In genomic region chr13:95485045-95485517, GRCh38 we compare ENCODE assay signal across 11 cellular contexts.
A peak's percentile ranks its signal among the peaks of the same experiment; 100 is the strongest.
DNase-seq lines count a peak whose midpoint lies in the region; ATAC-seq, FAIRE-seq and TF ChIP-seq lines count a peak whose summit lies in the region.
"Had no signal": no experiment of that assay in that cellular context is flagged by ENCODE, and none has a peak within 500 bp of the region (broad histone marks: within the 10 kb centered on the region; RNA-seq: fewer than 3 reads in every experiment).

No MANE protein-coding gene starts in this region.

- FAIRE-seq in GM12878 (lab: Jason Lieb, UNC) = no peak

- no peaks in the 10 kb centered on the region for H3K79me2 ChIP-seq in GM12878 (ENCODE audit: control insufficient read depth, insufficient read depth, low read length)

- TF ChIP-seq CTCF in GM12878 (IDR thresholded peaks at IDR 0.05 in 2 of 3, conservative IDR thresholded peaks at IDR 0.05 in 1 of 3; ENCODE audit: control insufficient read depth in 2 of 3, extremely low read depth in 1 of 3, insufficient read depth in 1 of 3, low read depth in 3 of 3, low read length in 3 of 3) (peak in 2 of 3 experiments; percentile 10 to 13; a peak in 1 of 6 replicates), coronary artery (IDR thresholded peaks at IDR 0.05) (no peak)

- DNase-seq in CMK (ENCODE audit: low read depth) = peak; percentile 96
- peak; percentile 67 for DNase-seq in LHCN-M2 (ENCODE audit: low read depth)
- no peak for DNase-seq in GM12878 (ENCODE audit: low read depth, low spot score)
- peak; percentile 52 for DNase-seq in iris pigment epithelial cell (ENCODE audit: low read depth)
- no peak for DNase-seq in AG08396 (ENCODE audit: low spot score)
- DNase-seq in coronary artery (ENCODE audit: low spot score) = no peak
- no peak for DNase-seq in SJCRH30
- DNase-seq: midbrain had no signal

- H3K9me3 ChIP-seq in GM12878 (replicated peaks; ENCODE audit: control insufficient read depth, insufficient read depth, low read length) (no peaks in the 10 kb centered on the region; the same call in 1 of the 3 replicates), SJCRH30 (replicated peaks) (no peaks in the 10 kb centered on the region)
- H3K9me3 ChIP-seq: SJSA1 had no signal

- 31% methylated on average over 5 of the region's 5 CpGs for WGBS in GM12878 (ENCODE audit: insufficient coverage, insufficient replicate concordance, low lambda C conversion rate, missing lambda C conversion rate)

- TF ChIP-seq EP300 in GM12878 (IDR thresholded peaks at IDR 0.05; ENCODE audit: borderline replicate concordance in 1 of 2, control insufficient read depth in 1 of 2, low read depth in 2 of 2, low read length in 2 of 2) = no peak

- H3K4me2 ChIP-seq in GM12878 (ENCODE audit: control insufficient read depth, insufficient read depth) = no peak overlapping the region

- H2AFZ ChIP-seq in GM12878 (ENCODE audit: control insufficient read depth, low read depth, low read length) = no peak overlapping the region

- no peak for TF ChIP-seq POLR2A in GM12878 (IDR thresholded peaks at IDR 0.05; ENCODE audit: low read depth, low read length)

- H3K4me1 ChIP-seq in GM12878 (ENCODE audit: control insufficient read depth, insufficient read depth, low read length) (peaks cover 10% of the 10 kb centered on the region), SJCRH30 (no peaks in the 10 kb centered on the region)
- H3K4me1 ChIP-seq: SJSA1 had no signal

- no peaks in the 10 kb centered on the region for H4K20me1 ChIP-seq in GM12878 (ENCODE audit: control insufficient read depth, insufficient read depth)

- ATAC-seq in GM12878 = peak; percentile 33; the same call in 2 of the 3 replicates
- ATAC-seq in GM18520 (IDR thresholded peaks at IDR 0.05; ENCODE audit: unreplicated experiment) = no peak

- SMC1A ChIA-PET in GM12878 (lab: Charles Lee; ENCODE audit: uncharacterized antibody, unreplicated experiment) = no interaction called here

- BruUV-seq in GM12878 (replicated peaks; lab: Mats Ljungman, UMichigan) = no TSS peak

- CTCF ChIA-PET in GM12878 (lab: Yijun Ruan, JAX) = no interaction called here

- in situ Hi-C loops in GM12878 (cut with MboI) = no loop called here

- POLR2A ChIA-PET in GM12878 (lab: Charles Lee) = no interaction called here

- no peak overlapping the region for H3K27ac ChIP-seq in GM12878 (ENCODE audit: control insufficient read depth, insufficient read depth)
- no peak overlapping the region for H3K27ac ChIP-seq in coronary artery
- H3K27ac ChIP-seq in SJCRH30 = no peak overlapping the region
- H3K27ac ChIP-seq: SJSA1, skin epidermis had no signal

- intact Hi-C loops in GM12878 (cut with micrococcal nuclease; ENCODE audit: unreplicated experiment) = no loop called here

- no peaks in the 10 kb centered on the region for H3K27me3 ChIP-seq in GM12878 (replicated peaks in 1 of 2; ENCODE audit: control insufficient read depth in 2 of 2, insufficient read depth in 2 of 2, low read length in 1 of 2)
- no peaks in the 10 kb centered on the region for H3K27me3 ChIP-seq in SJCRH30
- H3K27me3 ChIP-seq: SJSA1 had no signal

- H3K9ac ChIP-seq in GM12878 (ENCODE audit: control insufficient read depth, insufficient read depth, low read length) = no peak overlapping the region

- H3K4me3 ChIP-seq in GM12878 = no peak overlapping the region
- no peak overlapping the region for H3K4me3 ChIP-seq in coronary artery
- no peak overlapping the region for H3K4me3 ChIP-seq in SJCRH30
- H3K4me3 ChIP-seq: SJSA1, skin epidermis had no signal

- TF ChIP-seq RAD21 in GM12878 (IDR thresholded peaks at IDR 0.05; ENCODE audit: insufficient read depth, low read depth, low read length) = peak; percentile 31; the same call in 1 of the 2 replicates

- H3K36me3 ChIP-seq in GM12878 (ENCODE audit: control insufficient read depth in 2 of 2, insufficient read depth in 2 of 2, low read length in 1 of 2) = no peaks in the 10 kb centered on the region
- H3K36me3 ChIP-seq in SJCRH30 = no peaks in the 10 kb centered on the region
- H3K36me3 ChIP-seq: SJSA1 had no signal

- RAD21 ChIA-PET in GM12878 (lab: Charles Lee; ENCODE audit: unreplicated experiment) = no interaction called here

TF ChIP-seq in GM12878, 131 proteins besides CTCF, POLR2A, EP300 and RAD21:
- TF ChIP-seq BHLHE40 (IDR thresholded peaks at IDR 0.05; ENCODE audit: borderline replicate concordance in 1 of 2, low read depth in 2 of 2, low read length in 1 of 2) (no peak), POU2F2 (IDR thresholded peaks at IDR 0.05; ENCODE audit: borderline replicate concordance, low read depth, low read length) (no peak), TARDBP (IDR thresholded peaks at IDR 0.05; ENCODE audit: borderline replicate concordance) (no peak), MEF2B (IDR thresholded peaks at IDR 0.05; ENCODE audit: partially characterized antibody, poor library complexity, severe bottlenecking) (no peak), ASH2L (IDR thresholded peaks at IDR 0.05; ENCODE audit: borderline replicate concordance, low read depth) (no peak), MXI1 (IDR thresholded peaks at IDR 0.05; ENCODE audit: low read depth, low read length) (no peak), SUPT20H (IDR thresholded peaks at IDR 0.05; ENCODE audit: borderline replicate concordance, control insufficient read depth, low read depth, low read length) (no peak), EGR1 (IDR thresholded peaks at IDR 0.05; ENCODE audit: borderline replicate concordance in 1 of 2, low read depth in 2 of 2, low read length in 2 of 2) (no peak), KLF5 (IDR thresholded peaks at IDR 0.05; ENCODE audit: partially characterized antibody) (no peak), NR2C1 (IDR thresholded peaks at IDR 0.05) (no peak), USF1 (IDR thresholded peaks at IDR 0.05; ENCODE audit: borderline replicate concordance, extremely low read length, insufficient read depth, low read depth, low read length) (no peak), HDAC2 (IDR thresholded peaks at IDR 0.05) (no peak), YBX1 (IDR thresholded peaks at IDR 0.05) (no peak), POLR2AphosphoS5 (IDR thresholded peaks at IDR 0.05; ENCODE audit: low read length) (no peak), PML (IDR thresholded peaks at IDR 0.05; ENCODE audit: low read length) (no peak), JUNB (IDR thresholded peaks at IDR 0.05) (no peak)
- TF ChIP-seq, protein P1, sequence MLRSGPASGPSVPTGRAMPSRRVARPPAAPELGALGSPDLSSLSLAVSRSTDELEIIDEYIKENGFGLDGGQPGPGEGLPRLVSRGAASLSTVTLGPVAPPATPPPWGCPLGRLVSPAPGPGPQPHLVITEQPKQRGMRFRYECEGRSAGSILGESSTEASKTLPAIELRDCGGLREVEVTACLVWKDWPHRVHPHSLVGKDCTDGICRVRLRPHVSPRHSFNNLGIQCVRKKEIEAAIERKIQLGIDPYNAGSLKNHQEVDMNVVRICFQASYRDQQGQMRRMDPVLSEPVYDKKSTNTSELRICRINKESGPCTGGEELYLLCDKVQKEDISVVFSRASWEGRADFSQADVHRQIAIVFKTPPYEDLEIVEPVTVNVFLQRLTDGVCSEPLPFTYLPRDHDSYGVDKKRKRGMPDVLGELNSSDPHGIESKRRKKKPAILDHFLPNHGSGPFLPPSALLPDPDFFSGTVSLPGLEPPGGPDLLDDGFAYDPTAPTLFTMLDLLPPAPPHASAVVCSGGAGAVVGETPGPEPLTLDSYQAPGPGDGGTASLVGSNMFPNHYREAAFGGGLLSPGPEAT (IDR thresholded peaks at IDR 0.05; ENCODE audit: low read depth) = no peak
- TF ChIP-seq, protein P2, sequence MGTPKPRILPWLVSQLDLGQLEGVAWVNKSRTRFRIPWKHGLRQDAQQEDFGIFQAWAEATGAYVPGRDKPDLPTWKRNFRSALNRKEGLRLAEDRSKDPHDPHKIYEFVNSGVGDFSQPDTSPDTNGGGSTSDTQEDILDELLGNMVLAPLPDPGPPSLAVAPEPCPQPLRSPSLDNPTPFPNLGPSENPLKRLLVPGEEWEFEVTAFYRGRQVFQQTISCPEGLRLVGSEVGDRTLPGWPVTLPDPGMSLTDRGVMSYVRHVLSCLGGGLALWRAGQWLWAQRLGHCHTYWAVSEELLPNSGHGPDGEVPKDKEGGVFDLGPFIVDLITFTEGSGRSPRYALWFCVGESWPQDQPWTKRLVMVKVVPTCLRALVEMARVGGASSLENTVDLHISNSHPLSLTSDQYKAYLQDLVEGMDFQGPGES (IDR thresholded peaks at IDR 0.05) = no peak
- TF ChIP-seq, protein P3, sequence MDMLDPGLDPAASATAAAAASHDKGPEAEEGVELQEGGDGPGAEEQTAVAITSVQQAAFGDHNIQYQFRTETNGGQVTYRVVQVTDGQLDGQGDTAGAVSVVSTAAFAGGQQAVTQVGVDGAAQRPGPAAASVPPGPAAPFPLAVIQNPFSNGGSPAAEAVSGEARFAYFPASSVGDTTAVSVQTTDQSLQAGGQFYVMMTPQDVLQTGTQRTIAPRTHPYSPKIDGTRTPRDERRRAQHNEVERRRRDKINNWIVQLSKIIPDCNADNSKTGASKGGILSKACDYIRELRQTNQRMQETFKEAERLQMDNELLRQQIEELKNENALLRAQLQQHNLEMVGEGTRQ (IDR thresholded peaks at IDR 0.05; ENCODE audit: borderline replicate concordance, low read depth, low read length) = no peak

Comparison
In these comparisons a context has a peak if more than half of its experiments do, and no peak if none do; other contexts are left out.
1. DNase-seq: peak in CMK (single experiment), LHCN-M2 (single experiment) and iris pigment epithelial cell (single experiment); none in GM12878 (single experiment), AG08396 (single experiment), coronary artery (single experiment) and SJCRH30 (0 of 2).